8 cellular contexts compared by ENCODE assay signal in genomic region chr19:46850228-46851203, GRCh38. TPM values are rescaled to one million over a fixed set of nuclear protein-coding genes. Genes with fewer than 3 reads are reported as not detected.
DNase-seq lines count a peak whose midpoint lies in the region; ATAC-seq and TF ChIP-seq lines count a peak whose summit lies in the region.

Gene AP2S1, minus strand, starts transcription at chr19:46850846. Its CDS starts 80 bp downstream, at chr19:46850766.

- intact Hi-C loops in activated B cell treated with CpG ODN at 0.5 μM for 24 hours (cut with micrococcal nuclease) = loop anchor here (1.0 to 2.0 kb wide), 5 partner anchors 10 to 988 kb away; partner anchors contain the start of genes ARHGAP35, CALM3, SLC1A5 and SYMPK

- H3K27me3 Mint-ChIP-seq in activated B cell treated with CpG ODN at 0.5 μM for 24 hours = no peaks in the 10 kb centered on the region
- peaks cover 0 to 7% (median 5%) of the 10 kb centered on the region in 3 donors for H3K27me3 Mint-ChIP-seq in immature natural killer cell (ENCODE audit: low read depth in 3 of 3)

- peaks cover 10% of the 10 kb centered on the region for H3K36me3 Mint-ChIP-seq in activated B cell treated with CpG ODN at 0.5 μM for 24 hours (ENCODE audit: low read depth)
- H3K36me3 Mint-ChIP-seq in immature natural killer cell = peaks cover 3 to 8% (median 6%) of the 10 kb centered on the region in 3 donors

- ATAC-seq in HG03196 (IDR thresholded peaks at IDR 0.05; ENCODE audit: unreplicated experiment) = peak; percentile 89
- ATAC-seq in activated B cell treated with CpG ODN at 0.5 μM for 24 hours (ENCODE audit: low read depth) = peak; percentile 91

- peak within 1 kb of the TSS; percentile 67 for H3K27ac ChIP-seq in caudate nucleus (ENCODE audit: low read depth, low read length)

- H3K27ac Mint-ChIP-seq in activated B cell treated with CpG ODN at 0.5 μM for 24 hours = peak within 1 kb of the TSS; percentile 82
- H3K27ac Mint-ChIP-seq in immature natural killer cell = peak within 1 kb of the TSS; percentile 81 to 96 (median 92)

- CTCF ChIA-PET in activated B cell treated with CpG ODN at 0.5 μM for 24 hours (lab: Charles Lee) = interaction anchor here (0.6 to 2.2 kb wide), 4 partner anchors 9 to 142 kb away, joined by 3 to 6 read pairs (median 4); no protein-coding TSS in a partner anchor

- in situ Hi-C loops in GM18951 (cut with MboI; ENCODE audit: low sequenced_read_pairs, unreplicated experiment) = loop anchor here (10.0 kb wide), 1 partner anchor 144 kb away; no protein-coding TSS in a partner anchor

- H3K4me3 Mint-ChIP-seq in activated B cell treated with CpG ODN at 0.5 μM for 24 hours = peak within 1 kb of the TSS; percentile 96
- peak within 1 kb of the TSS; percentile 90 to 95 (median 93) for H3K4me3 Mint-ChIP-seq in immature natural killer cell

- H3K4me1 Mint-ChIP-seq in activated B cell treated with CpG ODN at 0.5 μM for 24 hours (peaks cover 37% of the 10 kb centered on the region), immature natural killer cell (peaks cover 20 to 25% of the 10 kb centered on the region in 2 donors)

- peak; percentile 83 for TF ChIP-seq POLR2A in GM18951 (IDR thresholded peaks at IDR 0.05; ENCODE audit: extremely low read depth, insufficient read depth, insufficient read length)

- H3K9me3 Mint-ChIP-seq in activated B cell treated with CpG ODN at 0.5 μM for 24 hours (no peaks in the 10 kb centered on the region), immature natural killer cell (no peaks in the 10 kb centered on the region)

- no peak for TF ChIP-seq CTCF in activated B cell treated with CpG ODN at 0.5 μM for 24 hours (IDR thresholded peaks at IDR 0.05)

- DNase-seq in AG08395 (ENCODE audit: low spot score) (peak; percentile 96), NCI-H345 (lab: John Stamatoyannopoulos, UW) (peak; percentile 97), activated B cell treated with CpG ODN at 0.5 μM for 24 hours (peak; percentile 84), caudate nucleus (lab: John Stamatoyannopoulos, UW) (peak; percentile 54 to 100 (median 96)), immature natural killer cell (peak; percentile 89 to 91 (median 91)), smooth muscle cell of the brain vasculature (ENCODE audit: low read depth, low spot score) (peak; percentile 98)

- POLR2A ChIA-PET in activated B cell treated with CpG ODN at 0.5 μM for 24 hours (lab: Charles Lee) = interaction anchor here (0.6 to 1.8 kb wide), 11 partner anchors 10 to 1735 kb away, joined by 3 to 10 read pairs (median 3); partner anchors contain the start of genes ARHGAP35, PRKD2, SLC1A5 and ZC3H4

RNA-seq across cellular contexts. Expression of gene AP2S1, which starts in this region (rescaled TPM):
- 74.7 and 81.3 TPM in 2 replicates for total RNA-seq in activated B cell treated with CpG ODN at 0.5 μM for 24 hours
- polyA plus RNA-seq in immature natural killer cell = 100 to 1,000 TPM in 1 of 3 donors, 10 to 100 TPM in 2; 86.8 to 116 (median 90.3) TPM

Comparison
In these comparisons a context has a peak if more than half of its experiments do, and no peak if none do; other contexts are left out.
1. Peak in every context shown above with its lines: DNase-seq, ATAC-seq and H3K27ac ChIP-seq.